Comparison of ENCODE assay signal across 9 cellular contexts in genomic region chr2:112032615-112033457, GRCh38. TPM values are rescaled to one million over a fixed set of nuclear protein-coding genes. Genes with fewer than 3 reads are reported as not detected.
A peak's percentile ranks its signal among the peaks of the same experiment; 100 is the strongest.
DNase-seq lines count a peak whose midpoint lies in the region; ATAC-seq, FAIRE-seq and TF ChIP-seq lines count a peak whose summit lies in the region.
"Had no signal": no experiment of that assay in that cellular context is flagged by ENCODE, and none has a peak within 500 bp of the region (broad histone marks: within the 10 kb centered on the region; RNA-seq: fewer than 3 reads in every experiment).

No MANE protein-coding gene starts in this region.

- H3K4me3 ChIP-seq in prostate gland, result no peak overlapping the region

- peaks cover 19% of the 10 kb centered on the region for H3K36me3 Mint-ChIP-seq in nephron progenitor cell (ENCODE audit: low read depth)

- 31% methylated on average over 4 of the region's 4 CpGs for WGBS in prostate gland

- no peak for TF ChIP-seq POLR2A in prostate gland (IDR thresholded peaks at IDR 0.05)

- H3K27ac ChIP-seq in foreskin keratinocyte (no peak overlapping the region), prostate gland (peak overlapping the region; percentile 25 to 38)

- intact Hi-C loops in prostate gland (cut with DNase I), result loop anchor here (5.0 kb wide), 1 partner anchor 136 kb away; the partner anchor contains the start of gene MERTK

- H3K4me1 ChIP-seq in foreskin keratinocyte (peaks cover 9% of the 10 kb centered on the region), prostate gland (replicated peaks) (peaks cover 5% of the 10 kb centered on the region)

- DNase-seq in ELR (ENCODE audit: low read depth), result peak; percentile 72
- peak; percentile 75 for DNase-seq in RCC 7860 (ENCODE audit: low spot score)
- DNase-seq in foreskin keratinocyte, result peak in 1 of 2 donors; percentile 78
- peak; percentile 75 for DNase-seq in prostate gland (ENCODE audit: low spot score)
- DNase-seq in nephron progenitor cell, result no peak
- DNase-seq in RKO (ENCODE audit: low spot score), result no peak
- DNase-seq in NCI-H1436 (lab: John Stamatoyannopoulos, UW), result no peak
- DNase-seq: activated effector memory CD4-positive, alpha-beta T cell treated with anti-CD3 and anti-CD28 coated beads, Interleukin-2, amount 50 U/mL, for 16 hours had no signal

- peak; percentile 94 for FAIRE-seq in RCC 7860 (lab: Jason Lieb, UNC)

- peaks cover 9% of the 10 kb centered on the region for H3K4me1 Mint-ChIP-seq in nephron progenitor cell

- ATAC-seq in foreskin keratinocyte (peak; percentile 70), GM18858 (IDR thresholded peaks at IDR 0.05; ENCODE audit: unreplicated experiment) (no peak)

- H3K9me3 Mint-ChIP-seq in nephron progenitor cell, result peaks cover 46% of the 10 kb centered on the region

- H3K27me3 ChIP-seq in foreskin keratinocyte, result peaks cover 7% of the 10 kb centered on the region
- H3K27me3 ChIP-seq in prostate gland (replicated peaks; ENCODE audit: insufficient read depth), result no peaks in the 10 kb centered on the region

- peaks cover 3% of the 10 kb centered on the region for H3K27me3 Mint-ChIP-seq in nephron progenitor cell (ENCODE audit: low read depth, poor library complexity)

- H3K36me3 ChIP-seq in prostate gland, result no peaks in the 10 kb centered on the region

- H3K27ac Mint-ChIP-seq in nephron progenitor cell, result no peak overlapping the region

- TF ChIP-seq CTCF in foreskin keratinocyte (conservative IDR thresholded peaks at IDR 0.05) (no peak), prostate gland (IDR thresholded peaks at IDR 0.05) (no peak), nephron progenitor cell (IDR thresholded peaks at IDR 0.05) (no peak)

- H3K4me3 Mint-ChIP-seq in nephron progenitor cell, result no peak overlapping the region

- no peaks in the 10 kb centered on the region for H3K9me3 ChIP-seq in prostate gland

RNA-seq across cellular contexts. Expression of gene TMEM87B, which starts 22.2 kb away (rescaled TPM):
- total RNA-seq in foreskin keratinocyte (28.1 and 36.1 TPM in 2 replicates), prostate gland (10 to 100 TPM; 21.5 to 60.7 TPM)
- polyA plus RNA-seq in foreskin keratinocyte, result 9.8 and 10.2 TPM in 2 replicates

Comparison
In these comparisons a context has a peak if more than half of its experiments do, and no peak if none do; other contexts are left out.
1. DNase-seq: peak in ELR (single experiment), RCC 7860 (single experiment) and prostate gland (single experiment); none in nephron progenitor cell (single experiment), RKO (single experiment) and NCI-H1436 (single experiment).